9 cellular contexts compared by ENCODE assay signal in genomic region chr13:27007166-27007565, GRCh38.
DNase-seq lines count a peak whose midpoint lies in the region; ATAC-seq and TF ChIP-seq lines count a peak whose summit lies in the region.
"Had no signal": no experiment of that assay in that cellular context is flagged by ENCODE, and none has a peak within 500 bp of the region (broad histone marks: within the 10 kb centered on the region; RNA-seq: fewer than 3 reads in every experiment).

No MANE protein-coding gene starts in this region.

- no peaks in the 10 kb centered on the region for H3K36me3 ChIP-seq in mesodermal cell (ENCODE audit: control insufficient read depth, insufficient read depth, low read length)
- H3K36me3 ChIP-seq in upper lobe of right lung = no peaks in the 10 kb centered on the region

- ATAC-seq in Right ventricle myocardium superior (ENCODE audit: poor library complexity) = peak; percentile 19
- no peak for ATAC-seq in Right ventricle myocardium inferior
- no peak for ATAC-seq in upper lobe of right lung
- no peak for ATAC-seq in GM18520 (IDR thresholded peaks at IDR 0.05; ENCODE audit: unreplicated experiment)

- DNase-seq in Right ventricle myocardium superior (no peak), Right ventricle myocardium inferior (ENCODE audit: missing footprints) (no peak), cerebellar cortex (ENCODE audit: low spot score) (peak; percentile 41), upper lobe of right lung (no peak), activated gamma-delta T cell treated with Interleukin-2 at 50 U/mL for 16 hours (no peak)
- no peak for DNase-seq in stimulated activated CD4-positive, alpha-beta T cell treated with anti-CD3 and anti-CD28 coated beads, Interleukin-4, amount 100 ng/mL, for 1 hour
- DNase-seq: activated effector memory CD4-positive, alpha-beta T cell treated with Interleukin-2 at 50 U/mL for 16 hours had no signal

- H3K4me3 ChIP-seq in mesodermal cell (ENCODE audit: extremely low read depth, insufficient read depth, low read length, poor library complexity, severe bottlenecking) = peak overlapping the region; percentile 14
- H3K4me3 ChIP-seq in upper lobe of right lung = peak overlapping the region; percentile 52

- intact Hi-C loops in Right ventricle myocardium superior (cut with DNase I) (no loop called here), Right ventricle myocardium inferior (cut with DNase I) (no loop called here), upper lobe of right lung (cut with DNase I) (no loop called here)

- no peak overlapping the region for H3K27ac ChIP-seq in mesodermal cell (ENCODE audit: low read depth, low read length, severe bottlenecking)
- H3K27ac ChIP-seq in upper lobe of right lung = no peak overlapping the region

- 36 to 44% methylated on average over 10 to 12 of the region's 12 CpGs for WGBS in mesodermal cell (ENCODE audit: insufficient coverage in 2 of 2), 2 experiments

- H3K4me1 ChIP-seq in mesodermal cell (ENCODE audit: control insufficient read depth, insufficient read depth, low read length, poor library complexity, severe bottlenecking) (no peaks in the 10 kb centered on the region), upper lobe of right lung (peaks cover 21% of the 10 kb centered on the region)

- TF ChIP-seq CTCF in upper lobe of right lung (IDR thresholded peaks at IDR 0.05) = no peak

- no peaks in the 10 kb centered on the region for H3K27me3 ChIP-seq in upper lobe of right lung

- H3K9me3 ChIP-seq in mesodermal cell (ENCODE audit: control insufficient read depth, low read length) (peaks cover 4% of the 10 kb centered on the region), upper lobe of right lung (no peaks in the 10 kb centered on the region)
